23 cellular contexts compared by ENCODE assay signal in the genomic region with DNA sequence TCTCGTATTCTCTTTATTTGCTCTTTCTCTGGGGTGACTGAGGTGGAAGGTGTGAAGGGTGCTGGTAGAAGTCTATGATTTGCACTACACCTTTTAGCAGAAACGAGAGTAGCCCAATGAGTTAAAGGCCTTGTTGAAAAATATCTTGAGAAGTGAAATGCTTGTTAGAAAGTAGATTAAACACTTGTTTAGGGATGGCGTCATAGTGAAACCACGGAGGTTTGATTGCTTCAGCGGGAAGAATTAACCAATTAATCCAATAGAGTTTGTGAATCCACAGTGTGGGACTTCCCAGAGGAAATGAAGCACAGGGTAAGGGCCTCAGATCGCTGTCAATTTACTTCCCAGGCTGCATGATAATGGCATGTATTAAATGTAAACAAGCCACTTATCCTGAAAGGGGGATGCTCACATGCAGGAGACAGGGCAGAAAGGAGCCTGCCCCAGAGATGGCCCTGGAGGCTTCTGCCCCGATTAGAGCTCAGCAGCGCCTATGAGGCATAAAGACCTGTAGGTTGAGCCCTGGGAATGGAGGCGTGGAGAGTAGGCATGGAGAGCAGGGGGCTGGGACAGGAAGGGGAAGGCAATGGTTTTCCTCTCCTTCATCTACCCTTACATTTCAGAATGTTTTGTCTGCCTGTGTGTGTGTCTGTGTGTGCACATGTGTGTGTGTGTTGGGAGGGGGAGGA. TPM values are rescaled to one million over a fixed set of nuclear protein-coding genes. Genes with fewer than 3 reads are reported as not detected.
DNase-seq lines count a peak whose midpoint lies in the region; ATAC-seq and TF ChIP-seq lines count a peak whose summit lies in the region.
"Had no signal": no experiment of that assay in that cellular context is flagged by ENCODE, and none has a peak within 500 bp of the region (broad histone marks: within the 10 kb centered on the region; RNA-seq: fewer than 3 reads in every experiment).

No MANE protein-coding gene starts in this region.

- no peak overlapping the region for H3K27ac ChIP-seq in lung (ENCODE audit: low read depth in 1 of 2, low read length in 1 of 2)
- H3K27ac ChIP-seq in adrenal gland, result no peak overlapping the region
- H3K27ac ChIP-seq: BLaER1, SJSA1 had no signal

- TF ChIP-seq POLR2A in adrenal gland (IDR thresholded peaks at IDR 0.05), result no peak

- peaks cover 1% of the 10 kb centered on the region for H3K27me3 Mint-ChIP-seq in HFFc6 (ENCODE audit: insufficient read depth)
- no peaks in the 10 kb centered on the region for H3K27me3 Mint-ChIP-seq in type B pancreatic cell
- H3K27me3 Mint-ChIP-seq in glutamatergic neuron (ENCODE audit: unreplicated experiment), result peaks cover 1% of the 10 kb centered on the region

- H3K27me3 ChIP-seq in lung (ENCODE audit: control insufficient read depth, insufficient read depth) (no peaks in the 10 kb centered on the region), adrenal gland (no peaks in the 10 kb centered on the region)
- H3K27me3 ChIP-seq: BLaER1, MG63, SJSA1 had no signal

- intact Hi-C loops in adrenal gland (cut with DNase I), result no loop called here

- H3K36me3 ChIP-seq in lung (ENCODE audit: control insufficient read depth in 2 of 2, insufficient read depth in 2 of 2, low read length in 2 of 2), result no peaks in the 10 kb centered on the region
- H3K36me3 ChIP-seq in adrenal gland (replicated peaks in 1 of 2), result no peaks in the 10 kb centered on the region
- H3K36me3 ChIP-seq: BLaER1, MG63, SJSA1 had no signal

- H3K9me3 ChIP-seq in lung (ENCODE audit: control insufficient read depth in 2 of 2, insufficient read depth in 1 of 2, low read length in 1 of 2), result no peaks in the 10 kb centered on the region
- H3K9me3 ChIP-seq in adrenal gland (replicated peaks in 1 of 3), result no peaks in the 10 kb centered on the region
- H3K9me3 ChIP-seq: BLaER1, MG63 had no signal

- H3K4me1 ChIP-seq in lung (ENCODE audit: control insufficient read depth in 2 of 2, insufficient read depth in 2 of 2, low read length in 2 of 2), result no peaks in the 10 kb centered on the region
- no peaks in the 10 kb centered on the region for H3K4me1 ChIP-seq in adrenal gland (replicated peaks in 1 of 2)
- H3K4me1 ChIP-seq: BLaER1, SJSA1 had no signal

- no peak overlapping the region for H3K4me3 ChIP-seq in lung
- no peak overlapping the region for H3K4me3 ChIP-seq in adrenal gland
- H3K4me3 ChIP-seq: BLaER1, MG63, SJSA1 had no signal

- no peak overlapping the region for H3K27ac Mint-ChIP-seq in HFFc6
- no peak overlapping the region for H3K27ac Mint-ChIP-seq in type B pancreatic cell
- no peak overlapping the region for H3K27ac Mint-ChIP-seq in glutamatergic neuron (ENCODE audit: unreplicated experiment)
- H3K27ac Mint-ChIP-seq: CD4-positive, alpha-beta T cell had no signal

- H3K36me3 Mint-ChIP-seq in HFFc6 (ENCODE audit: low read depth) (no peaks in the 10 kb centered on the region), type B pancreatic cell (no peaks in the 10 kb centered on the region), glutamatergic neuron (ENCODE audit: unreplicated experiment) (no peaks in the 10 kb centered on the region)

- DNase-seq in Daoy (ENCODE audit: low read depth) (peak; percentile 5), HFFc6 (no peak), NCI-H748 treated with DMSO at 0.1 percent for 48 hours (lab: John Stamatoyannopoulos, UW) (peak; percentile 14), lung (ENCODE audit: low spot score) (no peak), type B pancreatic cell (ENCODE audit: extremely low spot score, unreplicated experiment) (no peak), glutamatergic neuron (no peak), adrenal gland (no peak)
- DNase-seq: CD4-positive, alpha-beta T cell; COR-L47; DMS 273 treated with DMSO at 0.1 percent for 48 hours; DMS79 treated with DMSO at 0.1 percent for 48 hours; HCEC 1CT; Kasumi-1; MG63; NCI-H1092; NCI-H1436; NCI-H187 treated with DMSO at 0.1 percent for 48 hours; NCI-H446; T-helper 1 cell had no signal

- TF ChIP-seq CTCF in HFFc6 (IDR thresholded peaks at IDR 0.05) (no peak), lung (IDR thresholded peaks at IDR 0.05; ENCODE audit: control extremely low read depth, extremely low read depth) (no peak), type B pancreatic cell (conservative IDR thresholded peaks at IDR 0.05) (no peak), glutamatergic neuron (IDR thresholded peaks at IDR 0.05; ENCODE audit: partially characterized antibody, unreplicated experiment) (no peak), adrenal gland (IDR thresholded peaks at IDR 0.05) (no peak)

- no peaks in the 10 kb centered on the region; the same call in 1 of the 2 replicates for H3K4me1 Mint-ChIP-seq in HFFc6 (ENCODE audit: low read depth)
- H3K4me1 Mint-ChIP-seq in type B pancreatic cell (ENCODE audit: unreplicated experiment), result no peaks in the 10 kb centered on the region
- peaks cover 2% of the 10 kb centered on the region for H3K4me1 Mint-ChIP-seq in glutamatergic neuron (ENCODE audit: low read depth, unreplicated experiment)

- WGBS in lung, 2 donors, result 59 to 70% methylated on average over 9 of the region's 9 CpGs
- 73 to 83% (median 77%) methylated on average over 9 of the region's 9 CpGs for WGBS in adrenal gland, 4 donors

- ATAC-seq in lung (ENCODE audit: insufficient read depth, low FRiP score), result peak; percentile 32
- ATAC-seq: Right ventricle myocardium inferior had no signal

- peak overlapping the region; percentile 63; the same call in 1 of the 2 replicates for H3K4me3 Mint-ChIP-seq in HFFc6
- H3K4me3 Mint-ChIP-seq in type B pancreatic cell, result no peak overlapping the region
- H3K4me3 Mint-ChIP-seq in glutamatergic neuron (ENCODE audit: unreplicated experiment), result no peak overlapping the region
- H3K4me3 Mint-ChIP-seq: CD4-positive, alpha-beta T cell had no signal

- H3K9me3 Mint-ChIP-seq in HFFc6 (peaks cover 9% of the 10 kb centered on the region), type B pancreatic cell (no peaks in the 10 kb centered on the region), glutamatergic neuron (ENCODE audit: unreplicated experiment) (peaks cover 2% of the 10 kb centered on the region)
- H3K9me3 Mint-ChIP-seq: CD4-positive, alpha-beta T cell had no signal

RNA-seq across cellular contexts. Expression of a gene that starts 1.5 kb away (rescaled TPM):
- not detected in 2 replicates for total RNA-seq in Daoy (2014; rRNA removed; shearing (Covaris generic))
- total RNA-seq in HFFc6 (2021; fragmentation: NEBNext Ultra II Directional; extraction: Animal tissue kit (Norgen Biotek cat#: 25700)), result not detected
- not detected for total RNA-seq in lung
- polyA plus RNA-seq in lung, result under 1 TPM in 1 of 2 donors, not detected in 1; 0.08 TPM
- not detected in 2 replicates for total RNA-seq in type B pancreatic cell (ENCODE audit: low replicate concordance)
- not detected for total RNA-seq in glutamatergic neuron (ENCODE audit: unreplicated experiment)
- not detected for total RNA-seq in adrenal gland
- under 1 TPM in 2 of 3 donors, not detected in 1; 0.17 to 0.56 TPM for polyA plus RNA-seq in adrenal gland
- total RNA-seq: CD4-positive, alpha-beta T cell; OCI-LY7; Right ventricle myocardium inferior; SJSA1 had no signal

Comparison
In these comparisons a context has a peak if more than half of its experiments do, and no peak if none do; other contexts are left out.
1. DNase-seq: peak in Daoy (single experiment) and NCI-H748 treated with DMSO at 0.1 percent for 48 hours (single experiment); none in HFFc6 (single experiment), lung (single experiment), type B pancreatic cell (single experiment), glutamatergic neuron (single experiment) and adrenal gland (0 of 7).